19 cellular contexts compared by ENCODE assay signal in the genomic region with DNA sequence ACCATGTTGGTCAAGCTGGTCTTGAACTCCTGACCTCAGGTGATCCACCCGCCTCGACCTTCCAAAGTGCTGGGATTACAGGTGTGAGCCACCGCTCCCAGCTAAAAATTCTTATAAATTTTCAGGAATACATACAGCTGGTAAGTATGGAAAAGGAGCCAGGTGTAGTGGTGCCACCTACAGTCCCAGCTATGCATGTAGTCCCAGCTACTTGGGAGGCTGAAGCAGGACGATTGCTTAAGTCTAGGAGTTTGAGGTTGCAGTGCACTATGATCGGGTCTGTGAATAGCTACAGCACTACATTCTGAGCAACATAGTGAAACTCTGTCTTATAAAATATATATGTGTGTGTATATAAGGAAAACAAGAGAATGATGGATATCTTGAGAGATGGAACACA. TPM values are rescaled to one million over a fixed set of nuclear protein-coding genes. Genes with fewer than 3 reads are reported as not detected.
DNase-seq lines count a peak whose midpoint lies in the region; ATAC-seq and TF ChIP-seq lines count a peak whose summit lies in the region.
"Had no signal": no experiment of that assay in that cellular context is flagged by ENCODE, and none has a peak within 500 bp of the region (broad histone marks: within the 10 kb centered on the region; RNA-seq: fewer than 3 reads in every experiment).

No MANE protein-coding gene starts in this region.

- H2AFZ ChIP-seq in SK-N-SH (ENCODE audit: low read depth) = no peak overlapping the region

- no peaks in the 10 kb centered on the region for H3K4me1 Mint-ChIP-seq in progenitor cell of endocrine pancreas (ENCODE audit: low read depth)
- H3K4me1 Mint-ChIP-seq: mesothelial cell of epicardium, neural crest cell had no signal

- no peaks in the 10 kb centered on the region for H4K20me1 ChIP-seq in SK-N-SH (ENCODE audit: insufficient read depth)

- no peaks in the 10 kb centered on the region for H3K4me1 ChIP-seq in SK-N-SH (ENCODE audit: control insufficient read depth in 1 of 2, insufficient read depth in 2 of 2, low read depth in 1 of 2, low read length in 1 of 2)
- H3K4me1 ChIP-seq: HAP-1, right atrium auricular region had no signal

- H3K9me2 ChIP-seq in SK-N-SH = no peaks in the 10 kb centered on the region

- TF ChIP-seq CTCF in SK-N-SH (IDR thresholded peaks at IDR 0.05) (no peak), WERI-Rb-1 (IDR thresholded peaks at IDR 0.05; ENCODE audit: low read depth, low read length) (peak; percentile 39; the same call in 1 of the 2 replicates), progenitor cell of endocrine pancreas (IDR thresholded peaks at IDR 0.05; ENCODE audit: unreplicated experiment) (peak; percentile 11)

- DNase-seq in SK-N-SH = no peak
- DNase-seq in WERI-Rb-1 = no peak
- DNase-seq in progenitor cell of endocrine pancreas (ENCODE audit: low spot score, unreplicated experiment) = no peak
- DNase-seq in inferior parietal cortex (ENCODE audit: extremely low spot score) = no peak
- DNase-seq in G401 (ENCODE audit: low spot score) = no peak
- DNase-seq: activated gamma-delta T cell treated with Interleukin-2 at 50 U/mL for 16 hours, anterior cingulate cortex, NCI-H1092, NCI-H2171 treated with DMSO at 0.1 percent for 48 hours, T-helper 2 cell had no signal

- H3K9me3 ChIP-seq in SK-N-SH (no peaks in the 10 kb centered on the region), WERI-Rb-1 (ENCODE audit: severe bottlenecking) (no peaks in the 10 kb centered on the region)
- H3K9me3 ChIP-seq: HAP-1, right atrium auricular region had no signal

- no peak overlapping the region for H3K4me3 ChIP-seq in SK-N-SH (ENCODE audit: low read depth in 2 of 2, low read length in 1 of 2)
- no peak overlapping the region for H3K4me3 ChIP-seq in WERI-Rb-1 (ENCODE audit: low read depth, low read length)
- H3K4me3 ChIP-seq: coronary artery, HAP-1, right atrium auricular region had no signal

- H3K27me3 Mint-ChIP-seq in progenitor cell of endocrine pancreas = no peaks in the 10 kb centered on the region

- H3K4me2 ChIP-seq in SK-N-SH = no peak overlapping the region

- TF ChIP-seq EP300 in SK-N-SH (IDR thresholded peaks at IDR 0.05; ENCODE audit: borderline replicate concordance in 1 of 2, low read depth in 1 of 2, low read length in 1 of 2) = no peak

- POLR2A ChIA-PET in SK-N-SH (lab: Yijun Ruan, JAX) = interaction anchor here (1.3 kb wide), 1 partner anchor 12 kb away, joined by 4 read pairs; no protein-coding TSS in a partner anchor

- peaks cover 10% of the 10 kb centered on the region for H3F3A ChIP-seq in SK-N-SH (replicated peaks; ENCODE audit: insufficient read depth)

- no peaks in the 10 kb centered on the region for H3K79me2 ChIP-seq in SK-N-SH (ENCODE audit: insufficient read depth)

- no peak overlapping the region for H3K4me3 Mint-ChIP-seq in progenitor cell of endocrine pancreas (ENCODE audit: low read depth)
- H3K4me3 Mint-ChIP-seq: mesothelial cell of epicardium, neural crest cell had no signal

- H3K9me3 Mint-ChIP-seq in progenitor cell of endocrine pancreas (ENCODE audit: low read depth) = no peaks in the 10 kb centered on the region
- H3K9me3 Mint-ChIP-seq: mesothelial cell of epicardium, neural crest cell had no signal

- CTCF ChIA-PET in SK-N-SH (lab: Yijun Ruan, JAX) = interaction anchor here (0.9 to 5.2 kb wide), 3 partner anchors 11 to 30 kb away, joined by 4 to 38 read pairs (median 12); no protein-coding TSS in a partner anchor

- H3K36me3 ChIP-seq in SK-N-SH (replicated peaks in 1 of 2; ENCODE audit: control insufficient read depth in 1 of 2, insufficient read depth in 2 of 2, low read length in 1 of 2) (peaks cover 4 to 10% of the 10 kb centered on the region in 2 experiments), WERI-Rb-1 (peaks cover 2% of the 10 kb centered on the region)
- H3K36me3 ChIP-seq: HAP-1, right atrium auricular region had no signal

- H3K9ac ChIP-seq in SK-N-SH = no peak overlapping the region

- H3K27me3 ChIP-seq in SK-N-SH (ENCODE audit: insufficient read depth) (no peaks in the 10 kb centered on the region), WERI-Rb-1 (ENCODE audit: insufficient read depth, low read depth, severe bottlenecking) (no peaks in the 10 kb centered on the region)
- H3K27me3 ChIP-seq: right atrium auricular region had no signal

- peak; percentile 30; the same call in 2 of the 3 replicates for ATAC-seq in SK-N-SH treated with all-trans-retinoic acid at 6 μM for 48 hours
- ATAC-seq: activated CD4-positive, CD25-positive, alpha-beta regulatory T cell treated with anti-CD3 and anti-CD28 coated beads, Interleukin-2, amount 50 U/mL, for 24 hours; Right ventricle myocardium inferior had no signal

- peaks cover 1% of the 10 kb centered on the region for H3K36me3 Mint-ChIP-seq in progenitor cell of endocrine pancreas (ENCODE audit: insufficient read depth)

- no peak overlapping the region for H3K27ac Mint-ChIP-seq in progenitor cell of endocrine pancreas
- H3K27ac Mint-ChIP-seq: mesothelial cell of epicardium had no signal

- in situ Hi-C loops in G401 (cut with HindIII; ENCODE audit: low sequenced_read_pairs) = no loop called here

- TF ChIP-seq RAD21 in SK-N-SH (IDR thresholded peaks at IDR 0.05; ENCODE audit: low read length) = no peak

- H3K27ac ChIP-seq in SK-N-SH (ENCODE audit: low read depth in 2 of 2, low read length in 1 of 2) (no peak overlapping the region), WERI-Rb-1 (no peak overlapping the region)
- H3K27ac ChIP-seq: coronary artery, epithelial cell of prostate, right atrium auricular region had no signal

- 89% methylated on average over 5 of the region's 5 CpGs for WGBS in SK-N-SH (ENCODE audit: low lambda C conversion rate)

TF ChIP-seq in SK-N-SH treated with all-trans-retinoic acid at 6 μM for 48 hours, 23 proteins besides CTCF, POLR2A, EP300 and RAD21 (continues in another document):
- TF ChIP-seq TOX (CRISPR knock-in tag; IDR thresholded peaks at IDR 0.05; ENCODE audit: borderline replicate concordance) (no peak), ISL1 (CRISPR knock-in tag; IDR thresholded peaks at IDR 0.05) (no peak), PATZ1 (CRISPR knock-in tag; IDR thresholded peaks at IDR 0.05; ENCODE audit: borderline replicate concordance) (no peak)

TF ChIP-seq in SK-N-SH, 30 proteins besides CTCF, POLR2A, EP300 and RAD21 (continues in another document):
- TF ChIP-seq ZBTB33 (IDR thresholded peaks at IDR 0.05; ENCODE audit: borderline replicate concordance, low read depth) (no peak), RFX5 (IDR thresholded peaks at IDR 0.05; ENCODE audit: low read length) (no peak), JUND (IDR thresholded peaks at IDR 0.05) (no peak)
- TF ChIP-seq, protein P1, sequence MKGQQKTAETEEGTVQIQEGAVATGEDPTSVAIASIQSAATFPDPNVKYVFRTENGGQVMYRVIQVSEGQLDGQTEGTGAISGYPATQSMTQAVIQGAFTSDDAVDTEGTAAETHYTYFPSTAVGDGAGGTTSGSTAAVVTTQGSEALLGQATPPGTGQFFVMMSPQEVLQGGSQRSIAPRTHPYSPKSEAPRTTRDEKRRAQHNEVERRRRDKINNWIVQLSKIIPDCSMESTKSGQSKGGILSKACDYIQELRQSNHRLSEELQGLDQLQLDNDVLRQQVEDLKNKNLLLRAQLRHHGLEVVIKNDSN (IDR thresholded peaks at IDR 0.05; ENCODE audit: borderline replicate concordance, low read depth) = no peak

RNA-seq across cellular contexts. Expression of gene LDB1, which starts 19.0 kb away (rescaled TPM):
- polyA plus RNA-seq in SK-N-SH (2012; rRNA removed) = 85.9 and 113 TPM in 2 replicates
- polyA plus RNA-seq in SK-N-SH (2012; cell fraction: cytosol; rRNA removed) = 31.9 and 39.8 TPM in 2 replicates
- polyA plus RNA-seq in SK-N-SH (2012; cell fraction: nucleus; rRNA removed) = 361 and 398 TPM in 2 replicates
- total RNA-seq in progenitor cell of endocrine pancreas = 99.5 and 107 TPM in 2 replicates
- total RNA-seq in G401 (2014; rRNA removed; shearing (Covaris generic)) = 59.7 and 62.5 TPM in 2 replicates

RNA-seq across cellular contexts. Expression of gene PPRC1, which starts 31.7 kb away (rescaled TPM):
- polyA plus RNA-seq in SK-N-SH (2012; rRNA removed) = 22.6 and 23.1 TPM in 2 replicates
- 9.6 and 13.0 TPM in 2 replicates for polyA plus RNA-seq in SK-N-SH (2012; cell fraction: cytosol; rRNA removed)
- 77.6 and 92.4 TPM in 2 replicates for polyA plus RNA-seq in SK-N-SH (2012; cell fraction: nucleus; rRNA removed)
- 40.1 and 41.9 TPM in 2 replicates for total RNA-seq in progenitor cell of endocrine pancreas
- total RNA-seq in G401 (2014; rRNA removed; shearing (Covaris generic)) = 3.8 and 7.0 TPM in 2 replicates

RNA-seq across cellular contexts. Expression of gene HPS6, which starts 36.0 kb away (rescaled TPM):
- polyA plus RNA-seq in SK-N-SH (2012; rRNA removed) = 7.3 and 7.8 TPM in 2 replicates
- 4.0 and 6.5 TPM in 2 replicates for polyA plus RNA-seq in SK-N-SH (2012; cell fraction: cytosol; rRNA removed)
- polyA plus RNA-seq in SK-N-SH (2012; cell fraction: nucleus; rRNA removed) = 5.2 and 5.8 TPM in 2 replicates
- 15.6 and 17.2 TPM in 2 replicates for total RNA-seq in progenitor cell of endocrine pancreas
- total RNA-seq in G401 (2014; rRNA removed; shearing (Covaris generic)) = 55.3 and 71.9 TPM in 2 replicates

RNA-seq across cellular contexts. Expression of gene ARMH3, which starts 45.2 kb away (rescaled TPM):
- polyA plus RNA-seq in SK-N-SH (2012; rRNA removed) = 12.1 and 16.8 TPM in 2 replicates
- 10.5 and 12.7 TPM in 2 replicates for polyA plus RNA-seq in SK-N-SH (2012; cell fraction: cytosol; rRNA removed)
- 17.2 and 23.7 TPM in 2 replicates for polyA plus RNA-seq in SK-N-SH (2012; cell fraction: nucleus; rRNA removed)
- 27.1 and 34.4 TPM in 2 replicates for total RNA-seq in progenitor cell of endocrine pancreas
- total RNA-seq in G401 (2014; rRNA removed; shearing (Covaris generic)) = 9.3 and 15.3 TPM in 2 replicates

RNA-seq across cellular contexts. Expression of gene NOLC1, which starts 51.0 kb away (rescaled TPM):
- polyA plus RNA-seq in SK-N-SH (2012; rRNA removed) = 71.8 and 94.6 TPM in 2 replicates
- 83.4 and 99.2 TPM in 2 replicates for polyA plus RNA-seq in SK-N-SH (2012; cell fraction: cytosol; rRNA removed)
- polyA plus RNA-seq in SK-N-SH (2012; cell fraction: nucleus; rRNA removed) = 79.8 and 108 TPM in 2 replicates
- 64.7 and 68.9 TPM in 2 replicates for total RNA-seq in progenitor cell of endocrine pancreas
- total RNA-seq in G401 (2014; rRNA removed; shearing (Covaris generic)) = 137 and 202 TPM in 2 replicates
